In genomic region chr21:34128124-34128523, GRCh38 we compare ENCODE assay signal across 14 cellular contexts. TPM values are rescaled to one million over a fixed set of nuclear protein-coding genes. Genes with fewer than 3 reads are reported as not detected.
DNase-seq lines count a peak whose midpoint lies in the region; ATAC-seq, FAIRE-seq and TF ChIP-seq lines count a peak whose summit lies in the region.
"Had no signal": no experiment of that assay in that cellular context is flagged by ENCODE, and none has a peak within 500 bp of the region (broad histone marks: within the 10 kb centered on the region; RNA-seq: fewer than 3 reads in every experiment).

No MANE protein-coding gene starts in this region.

- DNase-seq in SK-N-SH (no peak), WTC11 (ENCODE audit: low spot score) (no peak), hepatocyte (ENCODE audit: low spot score) (no peak), frontal cortex (ENCODE audit: low spot score in 2 of 2) (no peak), NCI-H510A (lab: John Stamatoyannopoulos, UW) (no peak), MV-4-11 (lab: John Stamatoyannopoulos, UW) (no peak)
- DNase-seq in stimulated activated effector memory CD8-positive, alpha-beta T cell treated with anti-CD3 and anti-CD28 coated beads, Interleukin-12 subunit alpha, Interleukin-12 subunit beta, amount 100 ng/mL, for 72 hours (ENCODE audit: low spot score in 2 of 2), result peak in 1 of 2 donors; percentile 20
- DNase-seq: DMS79; NCI-H1417 treated with DMSO at 0.1 percent for 48 hours; NK-92 treated with Interleukin-12 subunit alpha and Interleukin-12 subunit beta, amount 100 ng/mL, for 24 hours; SW 1271 had no signal

- WGBS in SK-N-SH (ENCODE audit: low lambda C conversion rate), result 97% methylated on average over 6 of the region's 6 CpGs
- 69% methylated on average over 6 of the region's 6 CpGs for WGBS in hepatocyte (ENCODE audit: low lambda C conversion rate, missing lambda C conversion rate)

- H3K9ac ChIP-seq in SK-N-SH, result no peak overlapping the region

- peak overlapping the region; percentile 82 for H3K27ac Mint-ChIP-seq in WTC11
- peak overlapping the region; percentile 77 for H3K27ac Mint-ChIP-seq in stimulated activated effector memory CD8-positive, alpha-beta T cell treated with anti-CD3 and anti-CD28 coated beads, Interleukin-12 subunit alpha, Interleukin-12 subunit beta, amount 100 ng/mL, for 72 hours

- ATAC-seq in SK-N-SH treated with all-trans-retinoic acid at 6 μM for 48 hours (no peak), WTC11 (peak; percentile 13)
- ATAC-seq in stimulated activated effector memory CD8-positive, alpha-beta T cell treated with anti-CD3 and anti-CD28 coated beads, Interleukin-12 subunit alpha, Interleukin-12 subunit beta, amount 100 ng/mL, for 72 hours, result no peak
- ATAC-seq: A549 had no signal

- H3K9me3 ChIP-seq in SK-N-SH, result no peaks in the 10 kb centered on the region
- no peaks in the 10 kb centered on the region for H3K9me3 ChIP-seq in hepatocyte (ENCODE audit: low read depth)
- H3K9me3 ChIP-seq: A549 had no signal

- H3F3A ChIP-seq in SK-N-SH (replicated peaks; ENCODE audit: insufficient read depth), result peaks cover 16% of the 10 kb centered on the region

- CTCF ChIA-PET in SK-N-SH (lab: Yijun Ruan, JAX), result interaction anchor here (1.1 to 2.6 kb wide), 8 partner anchors 29 to 222 kb away, joined by 3 to 15 read pairs (median 5); no protein-coding TSS in a partner anchor
- CTCF ChIA-PET in WTC11 (lab: Charles Lee), result interaction anchor here (1.3 to 3.5 kb wide), 4 partner anchors 68 to 220 kb away, joined by 3 to 22 read pairs (median 14); no protein-coding TSS in a partner anchor

- H3K9me3 Mint-ChIP-seq in WTC11, result peaks cover 10% of the 10 kb centered on the region
- no peaks in the 10 kb centered on the region for H3K9me3 Mint-ChIP-seq in stimulated activated effector memory CD8-positive, alpha-beta T cell treated with anti-CD3 and anti-CD28 coated beads, Interleukin-12 subunit alpha, Interleukin-12 subunit beta, amount 100 ng/mL, for 72 hours
- H3K9me3 Mint-ChIP-seq: central memory CD8-positive, alpha-beta T cell had no signal

- H3K79me2 ChIP-seq in SK-N-SH (ENCODE audit: insufficient read depth) (peaks cover 57% of the 10 kb centered on the region), hepatocyte (peaks cover 79% of the 10 kb centered on the region)

- no peaks in the 10 kb centered on the region for H3K9me2 ChIP-seq in SK-N-SH
- H3K9me2 ChIP-seq in hepatocyte (replicated peaks; ENCODE audit: insufficient read depth), result no peaks in the 10 kb centered on the region

- FAIRE-seq in frontal cortex (lab: Jason Lieb, UNC), result no peak
- FAIRE-seq: A549 had no signal

- H3K36me3 ChIP-seq in SK-N-SH (replicated peaks in 1 of 2; ENCODE audit: control insufficient read depth in 1 of 2, insufficient read depth in 2 of 2, low read length in 1 of 2) (peaks cover 8 to 14% of the 10 kb centered on the region in 2 experiments), hepatocyte (replicated peaks; ENCODE audit: insufficient read depth, low read depth) (no peaks in the 10 kb centered on the region)

- H4K20me1 ChIP-seq in SK-N-SH (ENCODE audit: insufficient read depth), result no peaks in the 10 kb centered on the region
- H4K20me1 ChIP-seq in hepatocyte (ENCODE audit: insufficient read depth, poor library complexity, severe bottlenecking), result no peaks in the 10 kb centered on the region

- H3K4me3 ChIP-seq in SK-N-SH (ENCODE audit: low read depth in 2 of 2, low read length in 1 of 2) (no peak overlapping the region), hepatocyte (no peak overlapping the region)
- H3K4me3 ChIP-seq: A549 had no signal

- no peaks in the 10 kb centered on the region for H3K27me3 ChIP-seq in SK-N-SH (ENCODE audit: insufficient read depth)
- H3K27me3 ChIP-seq in hepatocyte, result no peaks in the 10 kb centered on the region

- no peaks in the 10 kb centered on the region for H3K27me3 Mint-ChIP-seq in WTC11 (ENCODE audit: low read depth)
- H3K27me3 Mint-ChIP-seq: central memory CD8-positive, alpha-beta T cell had no signal

- H3K27ac ChIP-seq in SK-N-SH (ENCODE audit: low read depth in 2 of 2, low read length in 1 of 2) (peak overlapping the region; percentile 87 to 95; a peak in 3 of 4 replicates), hepatocyte (peak overlapping the region; percentile 45)

- POLR2A ChIA-PET in SK-N-SH (lab: Yijun Ruan, JAX), result no interaction called here
- POLR2A ChIA-PET in WTC11 (lab: Charles Lee), result no interaction called here

- H3K4me2 ChIP-seq in SK-N-SH, result no peak overlapping the region
- H3K4me2 ChIP-seq in hepatocyte, result no peak overlapping the region
- H3K4me2 ChIP-seq: A549 had no signal

- no peak for TF ChIP-seq RAD21 in SK-N-SH (IDR thresholded peaks at IDR 0.05; ENCODE audit: low read length)

- TF ChIP-seq CTCF in SK-N-SH (IDR thresholded peaks at IDR 0.05) (no peak), WTC11 (IDR thresholded peaks at IDR 0.05) (no peak), hepatocyte (IDR thresholded peaks at IDR 0.05; ENCODE audit: poor library complexity) (no peak)

- H3K4me3 Mint-ChIP-seq in WTC11, result no peak overlapping the region
- H3K4me3 Mint-ChIP-seq in stimulated activated effector memory CD8-positive, alpha-beta T cell treated with anti-CD3 and anti-CD28 coated beads, Interleukin-12 subunit alpha, Interleukin-12 subunit beta, amount 100 ng/mL, for 72 hours, result no peak overlapping the region
- H3K4me3 Mint-ChIP-seq: central memory CD8-positive, alpha-beta T cell had no signal

- H2AFZ ChIP-seq in SK-N-SH (ENCODE audit: low read depth) (no peak overlapping the region), hepatocyte (no peak overlapping the region)

- peaks cover 82% of the 10 kb centered on the region for H3K4me1 Mint-ChIP-seq in WTC11
- H3K4me1 Mint-ChIP-seq in stimulated activated effector memory CD8-positive, alpha-beta T cell treated with anti-CD3 and anti-CD28 coated beads, Interleukin-12 subunit alpha, Interleukin-12 subunit beta, amount 100 ng/mL, for 72 hours, result peaks cover 71% of the 10 kb centered on the region

- H3K36me3 Mint-ChIP-seq in WTC11, result peaks cover 40% of the 10 kb centered on the region
- H3K36me3 Mint-ChIP-seq in stimulated activated effector memory CD8-positive, alpha-beta T cell treated with anti-CD3 and anti-CD28 coated beads, Interleukin-12 subunit alpha, Interleukin-12 subunit beta, amount 100 ng/mL, for 72 hours, result peaks cover 73% of the 10 kb centered on the region

- H3K4me1 ChIP-seq in SK-N-SH (ENCODE audit: control insufficient read depth in 1 of 2, insufficient read depth in 2 of 2, low read depth in 1 of 2, low read length in 1 of 2), result peaks cover 27 to 45% of the 10 kb centered on the region in 2 experiments
- H3K4me1 ChIP-seq in hepatocyte (ENCODE audit: insufficient read depth), result peaks cover 46% of the 10 kb centered on the region

- no peak for TF ChIP-seq EP300 in SK-N-SH (IDR thresholded peaks at IDR 0.05; ENCODE audit: borderline replicate concordance in 1 of 2, low read depth in 1 of 2, low read length in 1 of 2)

TF ChIP-seq in SK-N-SH treated with all-trans-retinoic acid at 6 μM for 48 hours, 23 proteins besides CTCF, POLR2A, EP300 and RAD21:
- no peak for TF ChIP-seq RARB (CRISPR knock-in tag; IDR thresholded peaks at IDR 0.05)
- TF ChIP-seq ARNTL (CRISPR knock-in tag; IDR thresholded peaks at IDR 0.05; ENCODE audit: borderline replicate concordance, low read depth), result no peak
- no peak for TF ChIP-seq TCF4 (CRISPR knock-in tag; IDR thresholded peaks at IDR 0.05; ENCODE audit: borderline replicate concordance)
- TF ChIP-seq ZFP30 (CRISPR knock-in tag; IDR thresholded peaks at IDR 0.05), result no peak
- TF ChIP-seq OSR1 (CRISPR knock-in tag; IDR thresholded peaks at IDR 0.05), result no peak
TF ChIP-seq in SK-N-SH treated with all-trans-retinoic acid at 6 μM for 48 hours: peak in this region for 0.

TF ChIP-seq in WTC11, 78 proteins besides CTCF, POLR2A, EP300 and RAD21 (continues in another document):
- TF ChIP-seq GRHL2 (CRISPR knock-in tag; IDR thresholded peaks at IDR 0.05; ENCODE audit: insufficient replicate concordance, severe bottlenecking) (no peak), NR3C1 (CRISPR knock-in tag; conservative IDR thresholded peaks at IDR 0.05; ENCODE audit: low read depth) (no peak), ATF2 (CRISPR knock-in tag; IDR thresholded peaks at IDR 0.05; ENCODE audit: borderline replicate concordance, low read depth) (no peak), HMGXB4 (CRISPR knock-in tag; IDR thresholded peaks at IDR 0.05) (no peak), GABPB1 (CRISPR knock-in tag; IDR thresholded peaks at IDR 0.05) (no peak), ZNF671 (CRISPR knock-in tag; IDR thresholded peaks at IDR 0.05) (no peak)

RNA-seq across cellular contexts. Expression of gene MRPS6, which starts 54.7 kb away (rescaled TPM):
- 26.8 and 69.2 TPM in 2 replicates for polyA plus RNA-seq in SK-N-SH (2012; rRNA removed)
- 69.5 and 89.7 TPM in 2 replicates for polyA plus RNA-seq in SK-N-SH (2012; cell fraction: cytosol; rRNA removed)
- 37.7 and 46.6 TPM in 2 replicates for polyA plus RNA-seq in SK-N-SH (2012; cell fraction: nucleus; rRNA removed)
- total RNA-seq in WTC11 (2021), result 109 to 133 TPM (median 111 TPM) in 3 replicates
- 54.9 and 72.3 TPM in 2 replicates for total RNA-seq in hepatocyte
- 188 and 201 TPM in 2 replicates for polyA plus RNA-seq in hepatocyte
- total RNA-seq in frontal cortex, result 20.0 TPM

RNA-seq across cellular contexts. Expression of gene SLC5A3, which starts 54.7 kb away (rescaled TPM):
- polyA plus RNA-seq in SK-N-SH (2012; rRNA removed) (3.0 and 3.2 TPM in 2 replicates), hepatocyte (8.1 and 9.2 TPM in 2 replicates)
- 4.1 TPM in 2 replicates for polyA plus RNA-seq in SK-N-SH (2012; cell fraction: cytosol; rRNA removed)
- 2.9 and 6.9 TPM in 2 replicates for polyA plus RNA-seq in SK-N-SH (2012; cell fraction: nucleus; rRNA removed)
- total RNA-seq in WTC11 (2021) (14.8 to 18.0 TPM (median 17.8 TPM) in 3 replicates), hepatocyte (64.0 and 67.1 TPM in 2 replicates), frontal cortex (54.2 TPM)
